ENCODE assay signal across 21 cellular contexts in the genomic region with DNA sequence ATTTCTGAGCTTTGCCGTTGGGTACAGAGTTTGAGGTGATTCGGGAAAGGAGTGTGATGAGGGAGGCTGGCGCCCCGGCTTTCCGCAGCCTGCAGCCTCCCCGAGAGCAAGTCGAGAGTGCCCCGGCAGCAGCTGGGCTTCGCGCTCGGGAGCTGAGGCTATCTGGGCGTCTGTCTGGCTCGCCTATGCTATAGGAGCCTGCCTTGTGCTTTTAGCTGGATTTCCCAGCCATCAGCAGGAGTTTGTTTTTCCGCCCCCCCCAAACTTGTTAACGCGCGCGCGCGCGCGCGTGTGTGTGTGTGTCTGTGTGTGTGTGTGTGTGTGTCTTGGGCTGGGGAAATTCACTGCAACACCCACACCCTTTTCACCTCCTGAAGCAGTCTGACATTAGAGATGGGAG. TPM values are rescaled to one million over a fixed set of nuclear protein-coding genes. Genes with fewer than 3 reads are reported as not detected.
DNase-seq lines count a peak whose midpoint lies in the region; ATAC-seq and TF ChIP-seq lines count a peak whose summit lies in the region.
"Had no signal": no experiment of that assay in that cellular context is flagged by ENCODE, and none has a peak within 500 bp of the region (broad histone marks: within the 10 kb centered on the region; RNA-seq: fewer than 3 reads in every experiment).

No MANE protein-coding gene starts in this region.

- H3K36me3 Mint-ChIP-seq in endodermal cell (ENCODE audit: low read depth) (no peaks in the 10 kb centered on the region), natural killer cell (no peaks in the 10 kb centered on the region)

- H3K36me3 ChIP-seq in ES-I3 (ENCODE audit: insufficient read depth, low read length) (no peaks in the 10 kb centered on the region), endodermal cell (ENCODE audit: control insufficient read depth, insufficient read depth, low read length) (no peaks in the 10 kb centered on the region)
- H3K36me3 ChIP-seq: spleen, upper lobe of right lung, WERI-Rb-1 had no signal

- peaks cover 46% of the 10 kb centered on the region for H3K9me3 Mint-ChIP-seq in endodermal cell
- H3K9me3 Mint-ChIP-seq in natural killer cell = no peaks in the 10 kb centered on the region
- H3K9me3 Mint-ChIP-seq: activated CD8-positive, alpha-beta T cell treated with anti-CD3 and anti-CD28 coated beads for 36 hours had no signal

- TF ChIP-seq CTCF in endodermal cell (conservative IDR thresholded peaks at IDR 0.05) (no peak), natural killer cell (IDR thresholded peaks at IDR 0.05) (no peak)

- 2% methylated on average over 13 of the region's 23 CpGs; no CpG with 5 or more reads in 1 of the 2 experiments for WGBS in endodermal cell (ENCODE audit: insufficient coverage in 1 of 2, insufficient read length in 1 of 2), 2 experiments

- H3K9ac ChIP-seq in ES-I3 (ENCODE audit: low read depth, low read length) (peak overlapping the region; percentile 45; the same call in 1 of the 2 replicates), endodermal cell (ENCODE audit: extremely low read depth, low read length, poor library complexity, severe bottlenecking) (no peak overlapping the region)

- H3K27ac ChIP-seq in endodermal cell (ENCODE audit: low read depth, low read length) = no peak overlapping the region
- H3K27ac ChIP-seq: 22Rv1, C4-2B, spleen, upper lobe of right lung, WERI-Rb-1 had no signal

- DNase-seq in DMS53 (lab: John Stamatoyannopoulos, UW) = peak; percentile 56
- DNase-seq in DMS53 treated with DMSO at 0.1 percent for 48 hours (lab: John Stamatoyannopoulos, UW; ENCODE audit: unreplicated experiment) = no peak
- peak; percentile 55 for DNase-seq in endodermal cell
- no peak for DNase-seq in natural killer cell
- DNase-seq in cerebellar nuclear complex (lab: John Stamatoyannopoulos, UW) = no peak
- no peak for DNase-seq in activated effector memory CD4-positive, alpha-beta T cell treated with anti-CD3 and anti-CD28 coated beads, Interleukin-2, amount 50 U/mL, for 16 hours
- DNase-seq: activated CD8-positive, alpha-beta T cell treated with anti-CD3 and anti-CD28 coated beads for 36 hours; activated effector memory CD4-positive, alpha-beta T cell treated with Interleukin-2 at 50 U/mL for 16 hours; KBM-7; NCI-H2107; spleen; stimulated activated naive CD4-positive, alpha-beta T cell; upper lobe of right lung; WERI-Rb-1 had no signal

- peak overlapping the region; percentile 55 for H3K4me3 Mint-ChIP-seq in endodermal cell
- peak overlapping the region; percentile 78 for H3K4me3 Mint-ChIP-seq in natural killer cell
- H3K4me3 Mint-ChIP-seq: activated CD8-positive, alpha-beta T cell treated with anti-CD3 and anti-CD28 coated beads for 36 hours had no signal

- H3K4me1 ChIP-seq in ES-I3 (ENCODE audit: insufficient read depth, low read length) (no peaks in the 10 kb centered on the region; the same call in 1 of the 2 replicates), endodermal cell (ENCODE audit: control insufficient read depth, insufficient read depth, low read length) (no peaks in the 10 kb centered on the region)
- H3K4me1 ChIP-seq: upper lobe of right lung had no signal

- H3K4me1 Mint-ChIP-seq in endodermal cell = peaks cover 7% of the 10 kb centered on the region
- H3K4me1 Mint-ChIP-seq in natural killer cell = peaks cover 8 to 19% of the 10 kb centered on the region in 2 donors

- H3K4me3 ChIP-seq in endodermal cell (ENCODE audit: low read length) = no peak overlapping the region
- H3K4me3 ChIP-seq: mucosa of descending colon, upper lobe of right lung had no signal

- H3K9me3 ChIP-seq in ES-I3 (ENCODE audit: control insufficient read depth, insufficient read depth, low read length) = no peaks in the 10 kb centered on the region
- no peaks in the 10 kb centered on the region for H3K9me3 ChIP-seq in endodermal cell (ENCODE audit: control insufficient read depth, low read length)
- H3K9me3 ChIP-seq: mucosa of descending colon, spleen, upper lobe of right lung had no signal

- ATAC-seq in natural killer cell (peak in 2 of 3 donors; percentile 14 to 25), GM21529 (IDR thresholded peaks at IDR 0.05; ENCODE audit: unreplicated experiment) (no peak)
- ATAC-seq: activated CD8-positive, alpha-beta T cell treated with anti-CD3 and anti-CD28 coated beads for 36 hours; mucosa of descending colon; upper lobe of right lung had no signal

- intact Hi-C loops in natural killer cell (cut with micrococcal nuclease) = no loop called here

- H3K27me3 Mint-ChIP-seq in endodermal cell (ENCODE audit: insufficient read depth) = peaks cover 80% of the 10 kb centered on the region
- H3K27me3 Mint-ChIP-seq in natural killer cell (ENCODE audit: low read depth in 2 of 2) = peaks cover 28 to 64% of the 10 kb centered on the region in 2 donors

- H3K27me3 ChIP-seq in endodermal cell (ENCODE audit: control insufficient read depth, insufficient read depth, low read length, poor library complexity, severe bottlenecking) = peaks cover 65% of the 10 kb centered on the region

- H3K27ac Mint-ChIP-seq in endodermal cell (no peak overlapping the region), natural killer cell (no peak overlapping the region)
- H3K27ac Mint-ChIP-seq: activated CD8-positive, alpha-beta T cell treated with anti-CD3 and anti-CD28 coated beads for 36 hours had no signal

RNA-seq across cellular contexts. Expression of gene DGKK, which starts 0.8 kb away (rescaled TPM):
- total RNA-seq in endodermal cell (1 to 10 TPM; 3.5 to 4.8 TPM), natural killer cell (10 to 100 TPM in 1 of 3 donors, 1 to 10 TPM in 2; 8.8 to 11.4 (median 9.7) TPM)
- polyA plus RNA-seq in endodermal cell (2013, experiment 1 of 2) = 1.4 TPM
- polyA plus RNA-seq in endodermal cell (2013, experiment 2 of 2) = 1.4 TPM
- total RNA-seq: activated CD8-positive, alpha-beta T cell treated with anti-CD3 and anti-CD28 coated beads for 36 hours; glomerular endothelial cell; mucosa of descending colon had no signal
- polyA plus RNA-seq: esophagus had no signal

Comparison
In these comparisons a context has a peak if more than half of its experiments do, and no peak if none do; other contexts are left out.
1. DNase-seq: peak in DMS53 (single experiment) and endodermal cell (single experiment); none in DMS53 treated with DMSO at 0.1 percent for 48 hours (single experiment), natural killer cell (single experiment), cerebellar nuclear complex (0 of 2) and activated effector memory CD4-positive, alpha-beta T cell treated with anti-CD3 and anti-CD28 coated beads, Interleukin-2, amount 50 U/mL, for 16 hours (single experiment).